8 cellular contexts compared by ENCODE assay signal in genomic region chr11:130448416-130449068, GRCh38. TPM values are rescaled to one million over a fixed set of nuclear protein-coding genes. Genes with fewer than 3 reads are reported as not detected.
DNase-seq lines count a peak whose midpoint lies in the region; ATAC-seq and TF ChIP-seq lines count a peak whose summit lies in the region.

ADAMTS15 (plus strand) TSS chr11:130448645; CDS start chr11:130448974, 329 bp downstream.

- H3K27ac Mint-ChIP-seq in activated naive CD4-positive, alpha-beta T cell treated with anti-CD3 and anti-CD28 coated beads for 36 hours: no peak within 1 kb of the TSS

- CTCF ChIA-PET in activated naive CD4-positive, alpha-beta T cell treated with anti-CD3 and anti-CD28 coated beads for 36 hours (lab: Charles Lee): no interaction called here

- H3K9me3 Mint-ChIP-seq in activated naive CD4-positive, alpha-beta T cell treated with anti-CD3 and anti-CD28 coated beads for 36 hours: no peaks in the 10 kb centered on the region

- DNase-seq in activated naive CD4-positive, alpha-beta T cell treated with anti-CD3 and anti-CD28 coated beads for 36 hours: peak; percentile 39
- no peak for DNase-seq in activated naive CD4-positive, alpha-beta T cell treated with anti-CD3 and anti-CD28 coated beads, Interleukin-2, amount 50 U/mL, for 16 hours
- DNase-seq in NCI-H1694 (lab: John Stamatoyannopoulos, UW) (peak; percentile 56), foreskin fibroblast (peak; percentile 63 to 88), inferior parietal cortex (ENCODE audit: extremely low spot score) (no peak)
- peak in 2 of 3 experiments; percentile 9 to 26 for DNase-seq in activated CD8-positive, alpha-beta memory T cell treated with anti-CD3 and anti-CD28 coated beads for 48 hours (ENCODE audit: low read depth in 2 of 3, low spot score in 2 of 3)

- peak within 1 kb of the TSS; percentile 4 for H3K27ac ChIP-seq in neural cell (ENCODE audit: low read length)

- intact Hi-C loops in activated naive CD4-positive, alpha-beta T cell treated with anti-CD3 and anti-CD28 coated beads for 36 hours (cut with micrococcal nuclease): no loop called here

- H2AFZ ChIP-seq in neural cell (ENCODE audit: low read depth, low read length): peak within 1 kb of the TSS; percentile 52

- H3K4me3 Mint-ChIP-seq in activated naive CD4-positive, alpha-beta T cell treated with anti-CD3 and anti-CD28 coated beads for 36 hours: peak within 1 kb of the TSS; percentile 42

- peaks cover 37% of the 10 kb centered on the region for H3K27me3 Mint-ChIP-seq in activated naive CD4-positive, alpha-beta T cell treated with anti-CD3 and anti-CD28 coated beads for 36 hours (ENCODE audit: low read depth)

- peak within 1 kb of the TSS; percentile 81 for H3K4me2 ChIP-seq in neural cell (ENCODE audit: low read length)

- H3K4me3 ChIP-seq in foreskin fibroblast (ENCODE audit: low read depth in 1 of 2, low read length in 2 of 2) (peak within 1 kb of the TSS; percentile 62 to 96), neural cell (ENCODE audit: low read length) (peak within 1 kb of the TSS; percentile 92)

- H3K9me3 ChIP-seq in neural cell (ENCODE audit: low read length): no peaks in the 10 kb centered on the region

- H3K36me3 ChIP-seq in neural cell (ENCODE audit: insufficient read depth, low read length): no peaks in the 10 kb centered on the region

- H3K27me3 ChIP-seq in neural cell (ENCODE audit: insufficient read depth, low read depth, low read length): peaks cover 33% of the 10 kb centered on the region

- TF ChIP-seq EP300 in neural cell (conservative IDR thresholded peaks at IDR 0.05; ENCODE audit: poor library complexity, severe bottlenecking): no peak

- peaks cover 8% of the 10 kb centered on the region for H3K4me1 Mint-ChIP-seq in activated naive CD4-positive, alpha-beta T cell treated with anti-CD3 and anti-CD28 coated beads for 36 hours (ENCODE audit: low read depth)

- H3K79me2 ChIP-seq in neural cell (replicated peaks; ENCODE audit: insufficient read depth, low read length): no peaks in the 10 kb centered on the region

- no peak for TF ChIP-seq CTCF in foreskin fibroblast (IDR thresholded peaks at IDR 0.05; ENCODE audit: low read depth, low read length)
- TF ChIP-seq CTCF in neural cell (IDR thresholded peaks at IDR 0.05; ENCODE audit: poor library complexity, severe bottlenecking): no peak

- peak within 1 kb of the TSS; percentile 60 for H3K9ac ChIP-seq in neural cell (ENCODE audit: low read length)

- no peaks in the 10 kb centered on the region for H3K36me3 Mint-ChIP-seq in activated naive CD4-positive, alpha-beta T cell treated with anti-CD3 and anti-CD28 coated beads for 36 hours (ENCODE audit: low read depth)

- TF ChIP-seq RAD21 in neural cell (conservative IDR thresholded peaks at IDR 0.05): no peak

- no peaks in the 10 kb centered on the region for H3K9me2 ChIP-seq in neural cell (ENCODE audit: insufficient read depth, low read length)

- ATAC-seq in HG02840 (IDR thresholded peaks at IDR 0.05; ENCODE audit: low FRiP score, unreplicated experiment): no peak

- no peaks in the 10 kb centered on the region for H4K20me1 ChIP-seq in neural cell (ENCODE audit: insufficient read depth)

- no peaks in the 10 kb centered on the region for H3F3A ChIP-seq in neural cell (ENCODE audit: insufficient read depth, low read length, poor library complexity, severe bottlenecking)

TF ChIP-seq in neural cell, 6 proteins besides CTCF, POLR2A, EP300 and RAD21:
- no peak for TF ChIP-seq TAF1 (IDR thresholded peaks at IDR 0.05; ENCODE audit: low read depth)
- TF ChIP-seq MXI1 (conservative IDR thresholded peaks at IDR 0.05; ENCODE audit: poor library complexity, severe bottlenecking): peak; percentile 75
- TF ChIP-seq POLR2AphosphoS5 (IDR thresholded peaks at IDR 0.05): peak; percentile 44
- no peak for TF ChIP-seq EZH2 (IDR thresholded peaks at IDR 0.05; ENCODE audit: borderline replicate concordance, insufficient read depth, low read length, poor library complexity, severe bottlenecking)
- TF ChIP-seq SMC3 (conservative IDR thresholded peaks at IDR 0.05; ENCODE audit: poor library complexity): no peak
- no peak for TF ChIP-seq REST (IDR thresholded peaks at IDR 0.05; ENCODE audit: borderline replicate concordance)

RNA-seq across cellular contexts. Expression of gene ADAMTS15, which starts in this region (rescaled TPM):
- not detected for total RNA-seq in activated naive CD4-positive, alpha-beta T cell treated with anti-CD3 and anti-CD28 coated beads for 36 hours
- 1.1 TPM in 2 replicates for polyA plus RNA-seq in neural cell
- 2.0 and 2.4 TPM in 2 replicates for polyA minus RNA-seq in neural cell

Comparison
In these comparisons a context has a peak if more than half of its experiments do, and no peak if none do; other contexts are left out.
1. Peak in DNase-seq in activated naive CD4-positive, alpha-beta T cell treated with anti-CD3 and anti-CD28 coated beads for 36 hours; RNA of the gene not detected or under 1 TPM.
2. DNase-seq: peak in NCI-H1694 (single experiment), activated CD8-positive, alpha-beta memory T cell treated with anti-CD3 and anti-CD28 coated beads for 48 hours (2 of 3) and foreskin fibroblast (2 of 2); none in activated naive CD4-positive, alpha-beta T cell treated with anti-CD3 and anti-CD28 coated beads, Interleukin-2, amount 50 U/mL, for 16 hours (single experiment) and inferior parietal cortex (single experiment).